In the genomic region with DNA sequence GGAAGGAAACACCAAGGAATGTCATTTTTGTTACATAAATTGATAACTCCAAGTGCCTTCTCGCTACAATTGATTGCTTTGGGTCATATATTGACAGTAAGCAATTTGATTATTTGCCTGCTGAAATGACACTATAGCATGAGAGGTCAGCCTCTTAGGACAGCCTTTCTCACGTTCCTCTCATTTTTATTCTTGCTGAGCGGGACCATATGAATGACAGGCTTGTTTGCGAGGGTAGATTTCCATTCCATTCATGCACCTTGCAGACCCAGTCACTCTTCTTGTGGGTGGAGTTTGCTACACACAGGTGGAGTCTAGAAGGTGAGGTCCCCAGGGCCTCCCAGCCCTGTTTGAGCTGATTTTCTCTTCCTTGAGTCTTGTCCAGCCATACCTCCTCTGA, we compare ENCODE assay signal across 17 cellular contexts. TPM values are rescaled to one million over a fixed set of nuclear protein-coding genes. Genes with fewer than 3 reads are reported as not detected.
DNase-seq lines count a peak whose midpoint lies in the region; ATAC-seq, FAIRE-seq and TF ChIP-seq lines count a peak whose summit lies in the region.
"Had no signal": no experiment of that assay in that cellular context is flagged by ENCODE, and none has a peak within 500 bp of the region (broad histone marks: within the 10 kb centered on the region; RNA-seq: fewer than 3 reads in every experiment).

No MANE protein-coding gene starts in this region.

- H3K27ac Mint-ChIP-seq in activated CD8-positive, alpha-beta T cell treated with anti-CD3 and anti-CD28 coated beads for 36 hours: no peak overlapping the region
- H3K27ac Mint-ChIP-seq: activated CD4-positive, alpha-beta memory T cell treated with anti-CD3 and anti-CD28 coated beads, Interleukin-2, amount 10 ng/mL, durations not matched to agents 7 days and 5 days; activated naive CD4-positive, alpha-beta T cell treated with anti-CD3 and anti-CD28 coated beads, Interleukin-2, amount 50 U/mL, for 24 hours; B cell; natural killer cell; stimulated activated effector memory CD8-positive, alpha-beta T cell treated with anti-CD3 and anti-CD28 coated beads, Interleukin-12 subunit alpha, Interleukin-12 subunit beta, amount 100 ng/mL, for 72 hours had no signal

- WGBS in esophagus muscularis mucosa: 74% methylated on average over 4 of the region's 4 CpGs
- 46 to 54% methylated on average over 4 of the region's 4 CpGs for WGBS in pancreas, 2 donors

- peaks cover 4% of the 10 kb centered on the region for H3K4me1 Mint-ChIP-seq in activated CD8-positive, alpha-beta T cell treated with anti-CD3 and anti-CD28 coated beads for 36 hours (ENCODE audit: low read depth)
- H3K4me1 Mint-ChIP-seq: activated CD4-positive, alpha-beta memory T cell treated with anti-CD3 and anti-CD28 coated beads, Interleukin-2, amount 10 ng/mL, durations not matched to agents 7 days and 5 days had no signal

- no peak for DNase-seq in adipocyte (ENCODE audit: low read depth)
- DNase-seq in esophagus muscularis mucosa (ENCODE audit: extremely low spot score): no peak
- DNase-seq in pancreas: no peak
- no peak for DNase-seq in tibial artery
- no peak for DNase-seq in activated CD8-positive, alpha-beta T cell treated with anti-CD3 and anti-CD28 coated beads for 36 hours
- DNase-seq in NCI-H2196 treated with DMSO at 0.1 percent for 48 hours (lab: John Stamatoyannopoulos, UW; ENCODE audit: unreplicated experiment): no peak
- no peak for DNase-seq in NCI-H2107 treated with DMSO at 0.1 percent for 48 hours (lab: John Stamatoyannopoulos, UW; ENCODE audit: unreplicated experiment)
- DNase-seq: activated CD4-positive, alpha-beta memory T cell treated with anti-CD3 and anti-CD28 coated beads, Interleukin-2, amount 10 ng/mL, durations not matched to agents 7 days and 5 days; activated T-cell treated with anti-CD3 and anti-CD28 coated beads, Interleukin-2, amount 50 U/mL, for 48 hours; Calu3; dermis blood vessel endothelial cell; H7; natural killer cell; stimulated activated CD4-positive, alpha-beta T cell treated with anti-CD3 and anti-CD28 coated beads, Interleukin-15, amount 100 ng/mL, for 24 hours had no signal

- TF ChIP-seq POLR2A in esophagus muscularis mucosa (IDR thresholded peaks at IDR 0.05; ENCODE audit: low read depth): no peak

- H3K9me3 Mint-ChIP-seq in activated CD8-positive, alpha-beta T cell treated with anti-CD3 and anti-CD28 coated beads for 36 hours: no peaks in the 10 kb centered on the region
- H3K9me3 Mint-ChIP-seq: activated CD4-positive, alpha-beta memory T cell treated with anti-CD3 and anti-CD28 coated beads, Interleukin-2, amount 10 ng/mL, durations not matched to agents 7 days and 5 days; activated naive CD4-positive, alpha-beta T cell treated with anti-CD3 and anti-CD28 coated beads, Interleukin-2, amount 50 U/mL, for 24 hours; natural killer cell; stimulated activated effector memory CD8-positive, alpha-beta T cell treated with anti-CD3 and anti-CD28 coated beads, Interleukin-12 subunit alpha, Interleukin-12 subunit beta, amount 100 ng/mL, for 72 hours had no signal

- H3K27ac ChIP-seq in esophagus muscularis mucosa (replicated peaks in 1 of 4) (peak overlapping the region; percentile 62 to 74 (median 72)), pancreas (peak overlapping the region in 3 of 4 donors; percentile 24 to 45 (median 25)), tibial artery (peak overlapping the region; percentile 36 to 60)

- H3K36me3 ChIP-seq in adipocyte (ENCODE audit: control insufficient read depth, insufficient read depth, low read length, severe bottlenecking) (no peaks in the 10 kb centered on the region), esophagus muscularis mucosa (no peaks in the 10 kb centered on the region), pancreas (no peaks in the 10 kb centered on the region), tibial artery (no peaks in the 10 kb centered on the region)

- FAIRE-seq in pancreas (lab: Jason Lieb, UNC): no peak

- H3K36me3 Mint-ChIP-seq in activated CD8-positive, alpha-beta T cell treated with anti-CD3 and anti-CD28 coated beads for 36 hours (ENCODE audit: low read depth): peaks cover 2% of the 10 kb centered on the region
- H3K36me3 Mint-ChIP-seq: natural killer cell; stimulated activated effector memory CD8-positive, alpha-beta T cell treated with anti-CD3 and anti-CD28 coated beads, Interleukin-12 subunit alpha, Interleukin-12 subunit beta, amount 100 ng/mL, for 72 hours had no signal

- H3K27me3 Mint-ChIP-seq in activated CD8-positive, alpha-beta T cell treated with anti-CD3 and anti-CD28 coated beads for 36 hours: no peaks in the 10 kb centered on the region
- H3K27me3 Mint-ChIP-seq: activated CD4-positive, alpha-beta memory T cell treated with anti-CD3 and anti-CD28 coated beads, Interleukin-2, amount 10 ng/mL, durations not matched to agents 7 days and 5 days; activated naive CD4-positive, alpha-beta T cell treated with anti-CD3 and anti-CD28 coated beads, Interleukin-2, amount 50 U/mL, for 24 hours; B cell had no signal

- intact Hi-C loops in esophagus muscularis mucosa (cut with DNase I) (no loop called here), pancreas (cut with DNase I) (no loop called here), tibial artery (cut with DNase I; ENCODE audit: low total_unique reads) (no loop called here)
- intact Hi-C loops in activated CD8-positive, alpha-beta T cell treated with anti-CD3 and anti-CD28 coated beads for 36 hours (cut with micrococcal nuclease): no loop called here

- CTCF ChIA-PET in activated CD8-positive, alpha-beta T cell treated with anti-CD3 and anti-CD28 coated beads for 36 hours (lab: Charles Lee): interaction anchor here (1.0 kb wide), 1 partner anchor 27 kb away, joined by 3 read pairs; the partner anchor contains the start of gene DAAM1

- H3K4me1 ChIP-seq in adipocyte (ENCODE audit: control insufficient read depth, insufficient read depth, low read length) (peaks cover 41% of the 10 kb centered on the region), esophagus muscularis mucosa (peaks cover 75 to 100% (median 97%) of the 10 kb centered on the region in 4 donors), pancreas (peaks cover 0 to 26% (median 23%) of the 10 kb centered on the region in 3 donors), tibial artery (peaks cover 4 to 94% (median 54%) of the 10 kb centered on the region in 4 donors)

- peak overlapping the region; percentile 62 for H3K9ac ChIP-seq in adipocyte (ENCODE audit: low read length)

- POLR2A ChIA-PET in activated CD8-positive, alpha-beta T cell treated with anti-CD3 and anti-CD28 coated beads for 36 hours (lab: Charles Lee): interaction anchor here (1.1 kb wide), 1 partner anchor 79 kb away, joined by 3 read pairs; no protein-coding TSS in a partner anchor

- no peak for TF ChIP-seq CTCF in esophagus muscularis mucosa (IDR thresholded peaks at IDR 0.05)
- TF ChIP-seq CTCF in pancreas (IDR thresholded peaks at IDR 0.05): no peak
- TF ChIP-seq CTCF in tibial artery (IDR thresholded peaks at IDR 0.05): no peak
- no peak for TF ChIP-seq CTCF in activated CD8-positive, alpha-beta T cell treated with anti-CD3 and anti-CD28 coated beads for 36 hours (IDR thresholded peaks at IDR 0.05)

- H3K27me3 ChIP-seq in adipocyte (replicated peaks; ENCODE audit: control insufficient read depth, insufficient read depth, low read length) (no peaks in the 10 kb centered on the region), esophagus muscularis mucosa (no peaks in the 10 kb centered on the region), pancreas (no peaks in the 10 kb centered on the region), tibial artery (no peaks in the 10 kb centered on the region)

- H3K4me3 Mint-ChIP-seq in activated CD8-positive, alpha-beta T cell treated with anti-CD3 and anti-CD28 coated beads for 36 hours: no peak overlapping the region
- H3K4me3 Mint-ChIP-seq: activated CD4-positive, alpha-beta memory T cell treated with anti-CD3 and anti-CD28 coated beads, Interleukin-2, amount 10 ng/mL, durations not matched to agents 7 days and 5 days; activated naive CD4-positive, alpha-beta T cell treated with anti-CD3 and anti-CD28 coated beads, Interleukin-2, amount 50 U/mL, for 24 hours; B cell; natural killer cell; stimulated activated effector memory CD8-positive, alpha-beta T cell treated with anti-CD3 and anti-CD28 coated beads, Interleukin-12 subunit alpha, Interleukin-12 subunit beta, amount 100 ng/mL, for 72 hours had no signal

- no peaks in the 10 kb centered on the region for H3K9me3 ChIP-seq in adipocyte (ENCODE audit: control insufficient read depth, low read length)
- no peaks in the 10 kb centered on the region for H3K9me3 ChIP-seq in esophagus muscularis mucosa
- no peaks in the 10 kb centered on the region for H3K9me3 ChIP-seq in pancreas
- H3K9me3 ChIP-seq in tibial artery: no peaks in the 10 kb centered on the region

- TF ChIP-seq EP300 in esophagus muscularis mucosa (IDR thresholded peaks at IDR 0.05): no peak

- ATAC-seq in pancreas: peak in 3 of 4 donors; percentile 12 to 20 (median 17)
- ATAC-seq in activated CD8-positive, alpha-beta T cell treated with anti-CD3 and anti-CD28 coated beads for 36 hours: no peak
- ATAC-seq: natural killer cell; stimulated activated effector memory CD8-positive, alpha-beta T cell treated with anti-CD3 and anti-CD28 coated beads, Interleukin-12 subunit alpha, Interleukin-12 subunit beta, amount 100 ng/mL, for 72 hours had no signal

- H3K4me3 ChIP-seq in adipocyte (ENCODE audit: low read length) (peak overlapping the region; percentile 2), esophagus muscularis mucosa (no peak overlapping the region), pancreas (no peak overlapping the region), tibial artery (no peak overlapping the region)

RNA-seq across cellular contexts. Expression of gene DAAM1, which starts 27.3 kb away (rescaled TPM):
- total RNA-seq in esophagus muscularis mucosa (100 to 1,000 TPM in 1 of 4 donors, 10 to 100 TPM in 3; 64.3 to 110 (median 72.5) TPM), pancreas (10 to 100 TPM; 12.8 to 26.7 (median 19.1) TPM)
- 10 to 100 TPM in 1 of 2 donors, 1 to 10 TPM in 1; 6.2 to 11.0 TPM for polyA plus RNA-seq in pancreas
- total RNA-seq in activated CD8-positive, alpha-beta T cell treated with anti-CD3 and anti-CD28 coated beads for 36 hours: 1 to 10 TPM; 7.2 to 9.9 TPM
